6 cellular contexts compared by ENCODE assay signal in the genomic region with DNA sequence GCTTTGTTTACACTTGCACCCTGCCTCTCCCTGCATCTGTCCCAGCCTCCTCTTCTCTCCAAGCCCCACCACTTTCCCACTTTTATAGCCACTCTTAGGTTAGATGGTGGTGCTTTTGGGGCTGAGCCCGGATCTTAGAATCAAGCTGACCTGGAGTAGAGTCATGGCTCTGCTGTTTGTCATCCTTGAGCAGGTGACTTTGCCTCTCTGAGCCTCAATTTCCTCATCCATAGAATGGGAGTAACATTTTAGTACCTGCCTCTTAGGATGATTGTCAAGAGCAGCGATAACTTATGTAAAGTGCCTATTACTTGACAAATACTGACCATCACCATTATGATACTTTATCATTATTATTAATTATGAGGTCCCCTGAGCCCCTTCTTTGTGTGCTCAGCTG. TPM values are rescaled to one million over a fixed set of nuclear protein-coding genes. Genes with fewer than 3 reads are reported as not detected.
"Had no signal": no experiment of that assay in that cellular context is flagged by ENCODE, and none has a peak within 500 bp of the region (broad histone marks: within the 10 kb centered on the region; RNA-seq: fewer than 3 reads in every experiment).

No MANE protein-coding gene starts in this region.

- H3K27ac ChIP-seq: GM23248 had no signal

- H3K4me3 ChIP-seq: GM23248 had no signal

- H3K9ac ChIP-seq: GM23248 had no signal

- FAIRE-seq: H54, HTR-8/SVneo had no signal

- DNase-seq: GM23248, GOT3, H9, HCEC 1CT had no signal

- H2AFZ ChIP-seq: GM23248 had no signal

RNA-seq across cellular contexts. Expression of gene CPNE5, which starts 48.2 kb away (rescaled TPM):
- total RNA-seq: GM23248 had no signal
